Comparison of ENCODE assay signal across 23 cellular contexts in the genomic region with DNA sequence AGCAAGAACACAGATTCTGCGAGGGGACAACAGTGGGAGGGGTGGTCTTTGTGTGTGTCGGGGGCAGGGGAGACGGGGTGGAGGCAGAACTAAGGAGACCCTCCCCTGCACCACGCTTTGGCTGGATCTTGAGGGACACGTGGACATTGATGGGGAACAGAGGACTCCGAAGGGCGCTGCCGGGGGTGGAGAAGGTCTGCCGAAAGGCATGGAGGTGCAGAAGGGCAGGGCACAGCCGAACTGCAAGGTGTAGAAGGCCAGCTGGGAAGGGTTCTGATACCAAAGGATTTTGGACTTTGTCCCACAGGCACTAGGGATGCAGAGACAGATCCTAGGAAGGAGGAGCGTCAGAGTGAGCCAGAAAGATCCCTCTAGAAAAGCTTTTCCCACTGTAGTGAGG.
"Had no signal": no experiment of that assay in that cellular context is flagged by ENCODE, and none has a peak within 500 bp of the region (broad histone marks: within the 10 kb centered on the region; RNA-seq: fewer than 3 reads in every experiment).

No MANE protein-coding gene starts in this region.

- H3K4me1 ChIP-seq: esophagus squamous epithelium, heart right ventricle, left lung, lower lobe of right lung, parathyroid adenoma, spleen, testis, tibial artery had no signal

- H3K9ac ChIP-seq: parathyroid adenoma had no signal

- H3K4me3 ChIP-seq: esophagus squamous epithelium, heart right ventricle, left lung, lower lobe of right lung, skin epidermis, spleen, testis, tibial artery had no signal

- ATAC-seq: effector memory CD8-positive, alpha-beta T cell; heart right ventricle; left cardiac atrium; left lung; natural killer cell; stimulated activated memory B cell treated with anti-CD40 and anti-IgM and Interleukin-4, amounts not matched to agents 10 μg/mL and 1 μg/mL and 100 μg/mL, for 72 hours; stimulated activated naive CD8-positive, alpha-beta T cell treated with anti-CD3 and anti-CD28 coated beads, Interleukin-15, Interleukin-2, amounts not matched to agents 100 U/mL and 50 U/mL, for 24 hours had no signal

- H3K27ac ChIP-seq: esophagus squamous epithelium, heart right ventricle, left lung, lower lobe of right lung, parathyroid adenoma, skin epidermis, spleen, testis, tibial artery had no signal

- H3K9me3 ChIP-seq: esophagus squamous epithelium, heart right ventricle, left lung, lower lobe of right lung, spleen, testis, tibial artery had no signal

- H3K36me3 Mint-ChIP-seq: natural killer cell; stimulated activated memory B cell treated with anti-CD40 and anti-IgM and Interleukin-4, amounts not matched to agents 10 μg/mL and 1 μg/mL and 100 μg/mL, for 72 hours; type B pancreatic cell had no signal

- H2AFZ ChIP-seq: parathyroid adenoma had no signal

- H3K36me3 ChIP-seq: esophagus squamous epithelium, heart right ventricle, left lung, lower lobe of right lung, spleen, tibial artery had no signal

- H3K27ac Mint-ChIP-seq: effector memory CD8-positive, alpha-beta T cell; natural killer cell; progenitor cell of endocrine pancreas; stimulated activated memory B cell treated with anti-CD40 and anti-IgM and Interleukin-4, amounts not matched to agents 10 μg/mL and 1 μg/mL and 100 μg/mL, for 72 hours; type B pancreatic cell had no signal

- H3K27me3 ChIP-seq: testis had no signal

- H3K9me3 Mint-ChIP-seq: effector memory CD8-positive, alpha-beta T cell; natural killer cell; type B pancreatic cell had no signal

- DNase-seq: cortex of kidney; effector memory CD8-positive, alpha-beta T cell; erythroblast; esophagus squamous epithelium; foreskin melanocyte; glutamatergic neuron; heart right ventricle; hippocampal formation; left cardiac atrium; lower lobe of right lung; natural killer cell; spleen; stimulated activated CD4-positive, alpha-beta T cell treated with anti-CD3 and anti-CD28 coated beads, Interleukin-4, amount 100 ng/mL, for 4 hours; stimulated activated naive CD8-positive, alpha-beta T cell treated with anti-CD3 and anti-CD28 coated beads, Interleukin-15, Interleukin-2, amounts not matched to agents 100 U/mL and 50 U/mL, for 24 hours; substantia nigra; testis; tibial artery had no signal
